ENCODE assay signal across 19 cellular contexts in the genomic region with DNA sequence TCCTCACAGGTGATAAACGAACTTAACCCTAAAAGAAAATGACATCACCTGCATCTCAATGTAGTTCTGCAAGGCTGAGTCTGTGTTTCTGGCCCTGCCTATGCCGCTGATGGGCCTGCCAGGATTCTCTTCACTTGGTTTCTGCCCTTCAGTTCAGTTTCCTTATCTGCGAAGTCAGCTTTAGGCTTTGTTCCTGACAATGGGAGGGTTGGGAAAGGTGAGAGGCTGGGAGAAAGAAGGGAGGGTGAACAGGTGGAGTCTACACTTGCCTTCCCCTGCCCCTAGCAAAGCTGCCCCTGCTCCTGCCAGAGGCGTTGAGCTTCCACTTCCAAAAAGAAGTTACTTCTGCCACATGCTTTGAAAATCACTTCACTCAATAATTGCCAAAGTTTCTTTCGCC.
DNase-seq lines count a peak whose midpoint lies in the region; ATAC-seq, FAIRE-seq and TF ChIP-seq lines count a peak whose summit lies in the region.
"Had no signal": no experiment of that assay in that cellular context is flagged by ENCODE, and none has a peak within 500 bp of the region (broad histone marks: within the 10 kb centered on the region; RNA-seq: fewer than 3 reads in every experiment).

No MANE protein-coding gene starts in this region.

- H4K20me1 ChIP-seq in HepG2 (ENCODE audit: insufficient read depth, low read length), result no peaks in the 10 kb centered on the region
- H4K20me1 ChIP-seq: BLaER1 had no signal

- H3K4me1 ChIP-seq in HepG2 (ENCODE audit: insufficient read depth, low read length), result no peaks in the 10 kb centered on the region
- no peaks in the 10 kb centered on the region for H3K4me1 ChIP-seq in right lobe of liver
- peaks cover 5% of the 10 kb centered on the region for H3K4me1 ChIP-seq in mesendoderm (ENCODE audit: control insufficient read depth, low read depth, low read length)

- H3K79me2 ChIP-seq in HepG2 (ENCODE audit: insufficient read depth, low read length) (no peaks in the 10 kb centered on the region), mesendoderm (ENCODE audit: control insufficient read depth, insufficient read depth, low read length) (no peaks in the 10 kb centered on the region)

- H3K27ac Mint-ChIP-seq in WTC11, result no peak overlapping the region
- H3K27ac Mint-ChIP-seq in activated T-helper 1 cell treated with anti-CD3 and anti-CD28 coated beads, Interleukin-12 subunit alpha, Interleukin-12 subunit beta, Interleukin-2, Interleukin-4 antibody, amounts not matched to agents 30 ng/mL and 10 ng/mL and 1 ng/mL, durations not matched to agents 14 hours and 24 hours and 36 hours, result no peak overlapping the region
- H3K27ac Mint-ChIP-seq: CD14-positive monocyte; CD4-positive, alpha-beta memory T cell had no signal

- peaks cover under 1 to 1% of the 10 kb centered on the region in 2 experiments; a peak in 2 of 5 replicates for H3K27me3 ChIP-seq in HepG2 (ENCODE audit: control insufficient read depth in 1 of 2, insufficient read depth in 2 of 2, low read length in 2 of 2)
- H3K27me3 ChIP-seq in right lobe of liver, result no peaks in the 10 kb centered on the region
- no peaks in the 10 kb centered on the region for H3K27me3 ChIP-seq in mesendoderm (ENCODE audit: insufficient read depth, low read length, poor library complexity)
- H3K27me3 ChIP-seq: BLaER1 had no signal

- no peak overlapping the region for H2BK5ac ChIP-seq in mesendoderm (ENCODE audit: low read length)

- no peak for TF ChIP-seq POLR2A in HepG2 (IDR thresholded peaks at IDR 0.05; ENCODE audit: insufficient read depth in 1 of 2, low read depth in 2 of 2, low read length in 2 of 2)
- no peak for TF ChIP-seq POLR2A in right lobe of liver (IDR thresholded peaks at IDR 0.05)

- no TSS peak for BruUV-seq in HepG2 (replicated peaks; lab: Mats Ljungman, UMichigan)

- no peak overlapping the region for H2AK5ac ChIP-seq in mesendoderm (ENCODE audit: low read length)

- H3K9ac ChIP-seq in HepG2 (ENCODE audit: insufficient read depth, low read depth, low read length) (no peak overlapping the region), mesendoderm (ENCODE audit: low read length) (no peak overlapping the region)
- H3K9ac ChIP-seq: BLaER1 had no signal

- no peak overlapping the region for H3K4me3 Mint-ChIP-seq in WTC11
- no peak overlapping the region for H3K4me3 Mint-ChIP-seq in activated T-helper 1 cell treated with anti-CD3 and anti-CD28 coated beads, Interleukin-12 subunit alpha, Interleukin-12 subunit beta, Interleukin-2, Interleukin-4 antibody, amounts not matched to agents 30 ng/mL and 10 ng/mL and 1 ng/mL, durations not matched to agents 14 hours and 24 hours and 36 hours
- H3K4me3 Mint-ChIP-seq: CD14-positive monocyte; CD4-positive, alpha-beta memory T cell; IgD-negative memory B cell had no signal

- H3K36me3 Mint-ChIP-seq in WTC11, result no peaks in the 10 kb centered on the region
- no peaks in the 10 kb centered on the region for H3K36me3 Mint-ChIP-seq in activated T-helper 1 cell treated with anti-CD3 and anti-CD28 coated beads, Interleukin-12 subunit alpha, Interleukin-12 subunit beta, Interleukin-2, Interleukin-4 antibody, amounts not matched to agents 30 ng/mL and 10 ng/mL and 1 ng/mL, durations not matched to agents 14 hours and 24 hours and 36 hours (ENCODE audit: low read depth)
- H3K36me3 Mint-ChIP-seq: CD14-positive monocyte; CD4-positive, alpha-beta memory T cell; IgD-negative memory B cell had no signal

- TF ChIP-seq CTCF in HepG2 (CRISPR knock-in tag; IDR thresholded peaks at IDR 0.05) (no peak), right lobe of liver (IDR thresholded peaks at IDR 0.05) (no peak), WTC11 (IDR thresholded peaks at IDR 0.05) (no peak)

- peaks cover 15% of the 10 kb centered on the region for H3K4me1 Mint-ChIP-seq in WTC11
- no peaks in the 10 kb centered on the region for H3K4me1 Mint-ChIP-seq in activated T-helper 1 cell treated with anti-CD3 and anti-CD28 coated beads, Interleukin-12 subunit alpha, Interleukin-12 subunit beta, Interleukin-2, Interleukin-4 antibody, amounts not matched to agents 30 ng/mL and 10 ng/mL and 1 ng/mL, durations not matched to agents 14 hours and 24 hours and 36 hours (ENCODE audit: low read depth)
- H3K4me1 Mint-ChIP-seq: CD14-positive monocyte; CD4-positive, alpha-beta memory T cell; IgD-negative memory B cell had no signal

- POLR2A ChIA-PET in HepG2 (lab: Yijun Ruan, JAX) (no interaction called here), WTC11 (lab: Charles Lee) (no interaction called here)

- H2BK15ac ChIP-seq in mesendoderm (replicated peaks; ENCODE audit: low read depth), result no peak overlapping the region

- H4K5ac ChIP-seq in mesendoderm (ENCODE audit: low read length), result no peak overlapping the region

- H3K4me2 ChIP-seq in HepG2 (ENCODE audit: low read depth, low read length), result no peak overlapping the region
- no peak overlapping the region for H3K4me2 ChIP-seq in mesendoderm (ENCODE audit: low read length)
- H3K4me2 ChIP-seq: BLaER1 had no signal

- no peak for DNase-seq in HepG2 (ENCODE audit: low spot score)
- DNase-seq in right lobe of liver, result no peak
- DNase-seq in WTC11 (ENCODE audit: low spot score), result no peak
- DNase-seq in mesendoderm, result peak; percentile 77
- no peak for DNase-seq in activated CD4-positive, alpha-beta T cell treated with anti-CD3 and anti-CD28 coated beads, Interleukin-2, amount 50 U/mL, for 4 hours
- no peak for DNase-seq in activated CD4-positive, alpha-beta T cell treated with anti-CD3 and anti-CD28 coated beads for 48 hours
- no peak for DNase-seq in foreskin melanocyte
- no peak for DNase-seq in activated T-helper 1 cell treated with anti-CD3 and anti-CD28 coated beads, Interleukin-12 subunit alpha, Interleukin-12 subunit beta, Interleukin-2, Interleukin-4 antibody, amounts not matched to agents 30 ng/mL and 10 ng/mL and 1 ng/mL, durations not matched to agents 14 hours and 24 hours and 36 hours (ENCODE audit: low spot score)
- DNase-seq: 8988T; CD4-positive, alpha-beta memory T cell; DMS153; DMS79; GF-D8; HCEC 1CT had no signal

- ATAC-seq in HepG2, result no peak
- ATAC-seq in right lobe of liver, result no peak
- ATAC-seq in WTC11, result peak; percentile 36; the same call in 1 of the 2 replicates

- TF ChIP-seq RAD21 in HepG2 (CRISPR knock-in tag; IDR thresholded peaks at IDR 0.05), result no peak

- intact Hi-C loops in HepG2 (cut with micrococcal nuclease; ENCODE audit: unreplicated experiment) (no loop called here), right lobe of liver (cut with DNase I) (no loop called here)
- intact Hi-C loops in activated T-helper 1 cell treated with anti-CD3 and anti-CD28 coated beads, Interleukin-12 subunit alpha, Interleukin-12 subunit beta, Interleukin-2, Interleukin-4 antibody, amounts not matched to agents 30 ng/mL and 10 ng/mL and 1 ng/mL, durations not matched to agents 14 hours and 24 hours and 36 hours (cut with micrococcal nuclease), result no loop called here

- WGBS in HepG2 (ENCODE audit: low lambda C conversion rate), result 34% methylated on average over 5 of the region's 5 CpGs
- 44% methylated on average over 5 of the region's 5 CpGs for WGBS in right lobe of liver (ENCODE audit: insufficient coverage, low coverage, low lambda C conversion rate, missing lambda C conversion rate)
- no CpG with 5 or more reads among the region's 5 CpGs for WGBS in mesendoderm (ENCODE audit: extremely low coverage, insufficient coverage, low lambda C conversion rate)

- no peak overlapping the region for H3K4ac ChIP-seq in mesendoderm (ENCODE audit: low read depth, low read length)

- no peaks in the 10 kb centered on the region for H3K9me3 Mint-ChIP-seq in WTC11
- no peaks in the 10 kb centered on the region for H3K9me3 Mint-ChIP-seq in activated T-helper 1 cell treated with anti-CD3 and anti-CD28 coated beads, Interleukin-12 subunit alpha, Interleukin-12 subunit beta, Interleukin-2, Interleukin-4 antibody, amounts not matched to agents 30 ng/mL and 10 ng/mL and 1 ng/mL, durations not matched to agents 14 hours and 24 hours and 36 hours

- in situ Hi-C loops in HepG2 (cut with HindIII; ENCODE audit: extremely low pct_ligation_motif_present, low pct_unique_long_range_greater_than_20kb), result no loop called here

- H3K56ac ChIP-seq in mesendoderm (ENCODE audit: low read length), result no peak overlapping the region

- FAIRE-seq in HepG2 (lab: Jason Lieb, UNC), result no peak
- FAIRE-seq: HTR-8/SVneo had no signal

- H3K9me3 ChIP-seq in HepG2 (ENCODE audit: low read length) (no peaks in the 10 kb centered on the region), right lobe of liver (no peaks in the 10 kb centered on the region)
- H3K9me3 ChIP-seq: BLaER1 had no signal

- H3K18ac ChIP-seq in mesendoderm (ENCODE audit: low read length), result no peak overlapping the region

- H3K4me3 ChIP-seq in HepG2 (replicated peaks in 1 of 3; ENCODE audit: insufficient read depth in 1 of 3, low read depth in 2 of 3, low read length in 3 of 3), result no peak overlapping the region
- H3K4me3 ChIP-seq in right lobe of liver, result no peak overlapping the region
- no peak overlapping the region for H3K4me3 ChIP-seq in mesendoderm (ENCODE audit: low read length)
- H3K4me3 ChIP-seq: BLaER1 had no signal

- no peak overlapping the region for H3K23ac ChIP-seq in mesendoderm (ENCODE audit: low read length)

- H2BK120ac ChIP-seq in mesendoderm (ENCODE audit: low read depth, low read length), result no peak overlapping the region

- CTCF ChIA-PET in HepG2 (lab: Yijun Ruan, JAX; ENCODE audit: low intra/inter-chr PET ratio, low total read pairs) (no interaction called here), WTC11 (lab: Charles Lee) (no interaction called here)

- TF ChIP-seq EP300 in HepG2 (IDR thresholded peaks at IDR 0.05; ENCODE audit: low read depth in 2 of 2, low read length in 2 of 2) (no peak), HepG2 (CRISPR knock-in tag; IDR thresholded peaks at IDR 0.05; ENCODE audit: borderline replicate concordance) (no peak)

- peaks cover 5% of the 10 kb centered on the region; the same call in 1 of the 2 replicates for H3K27me3 Mint-ChIP-seq in WTC11 (ENCODE audit: low read depth)
- H3K27me3 Mint-ChIP-seq in activated T-helper 1 cell treated with anti-CD3 and anti-CD28 coated beads, Interleukin-12 subunit alpha, Interleukin-12 subunit beta, Interleukin-2, Interleukin-4 antibody, amounts not matched to agents 30 ng/mL and 10 ng/mL and 1 ng/mL, durations not matched to agents 14 hours and 24 hours and 36 hours (ENCODE audit: insufficient read depth), result peaks cover 7% of the 10 kb centered on the region
- H3K27me3 Mint-ChIP-seq: IgD-negative memory B cell had no signal

- H3K79me1 ChIP-seq in mesendoderm (ENCODE audit: low read length), result no peaks in the 10 kb centered on the region

- no peak overlapping the region for H2AFZ ChIP-seq in HepG2 (ENCODE audit: low read length)

- no peak overlapping the region for H4K8ac ChIP-seq in mesendoderm (ENCODE audit: low read depth, low read length)

- no peaks in the 10 kb centered on the region for H3K36me3 ChIP-seq in HepG2 (replicated peaks in 1 of 2; ENCODE audit: control insufficient read depth in 1 of 2, insufficient read depth in 2 of 2, low read length in 2 of 2)
- H3K36me3 ChIP-seq in right lobe of liver, result no peaks in the 10 kb centered on the region
- no peaks in the 10 kb centered on the region for H3K36me3 ChIP-seq in mesendoderm (ENCODE audit: control insufficient read depth, insufficient read depth, low read length)
- H3K36me3 ChIP-seq: BLaER1 had no signal

- no peak overlapping the region for H3K27ac ChIP-seq in HepG2 (ENCODE audit: extremely low read length, insufficient read depth, low read length)
- H3K27ac ChIP-seq in right lobe of liver, result no peak overlapping the region
- no peak overlapping the region for H3K27ac ChIP-seq in mesendoderm (ENCODE audit: low read depth, low read length)
- H3K27ac ChIP-seq: BLaER1, HL-60 had no signal
